9 cellular contexts compared by ENCODE assay signal in genomic region chr2:42089340-42089925, GRCh38. TPM values are rescaled to one million over a fixed set of nuclear protein-coding genes. Genes with fewer than 3 reads are reported as not detected.
DNase-seq lines count a peak whose midpoint lies in the region; ATAC-seq and TF ChIP-seq lines count a peak whose summit lies in the region.
"Had no signal": no experiment of that assay in that cellular context is flagged by ENCODE, and none has a peak within 500 bp of the region (broad histone marks: within the 10 kb centered on the region; RNA-seq: fewer than 3 reads in every experiment).

No MANE protein-coding gene starts in this region.

- ATAC-seq in GM19035 (IDR thresholded peaks at IDR 0.05; ENCODE audit: unreplicated experiment) (peak; percentile 74), HG03135 (IDR thresholded peaks at IDR 0.05; ENCODE audit: unreplicated experiment) (peak; percentile 70), PC-3 (peak; percentile 12; the same call in 1 of the 2 replicates), left cardiac atrium (peak; percentile 25 to 48), GM21447 (IDR thresholded peaks at IDR 0.05; ENCODE audit: unreplicated experiment) (no peak)

- DNase-seq in AG10803 (ENCODE audit: low read depth), result peak; percentile 21
- DNase-seq in PC-3, result peak; percentile 76
- DNase-seq in activated gamma-delta T cell treated with Interleukin-2 at 50 U/mL for 16 hours, result peak; percentile 51
- peak; percentile 80 for DNase-seq in left cardiac atrium
- DNase-seq in stimulated activated CD4-positive, alpha-beta T cell treated with anti-CD3 and anti-CD28 coated beads, Interleukin-4, amount 100 ng/mL, for 1 hour, result peak; percentile 43

- no peak overlapping the region for H3K9ac ChIP-seq in PC-3 (ENCODE audit: low read length)

- intact Hi-C loops in PC-3 (cut with micrococcal nuclease), result no loop called here
- intact Hi-C loops in left cardiac atrium (cut with DNase I), result loop anchor here in 1 of 2 donors (5.0 kb wide), 2 partner anchors 222 to 237 kb away; no protein-coding TSS in a partner anchor

- POLR2A ChIA-PET in PC-3 (lab: Charles Lee; ENCODE audit: unreplicated experiment), result no interaction called here

- H3K4me1 ChIP-seq in PC-3 (ENCODE audit: insufficient read depth, low read length), result peaks cover 20% of the 10 kb centered on the region

- no peaks in the 10 kb centered on the region for H4K20me1 ChIP-seq in PC-3 (ENCODE audit: low read length)

- H3F3A ChIP-seq in PC-3 (ENCODE audit: low read length, unreplicated experiment), result no peaks in the 10 kb centered on the region

- CTCF ChIA-PET in PC-3 (lab: Charles Lee), result no interaction called here

- H3K4me3 ChIP-seq in AG10803 (ENCODE audit: low read length) (no peak overlapping the region), PC-3 (ENCODE audit: low read length) (no peak overlapping the region)

- TF ChIP-seq CTCF in AG10803 (conservative IDR thresholded peaks at IDR 0.05; ENCODE audit: low read length), result peak; percentile 34; the same call in 1 of the 2 replicates
- peak; percentile 79 for TF ChIP-seq CTCF in PC-3 (conservative IDR thresholded peaks at IDR 0.05; ENCODE audit: low read depth, low read length)

- 0 out of 2 replicates have a peak overlapping the region, but pooled peaks have one; percentile 15 for H2AFZ ChIP-seq in PC-3 (ENCODE audit: low read length)

- no peaks in the 10 kb centered on the region for H3K27me3 ChIP-seq in PC-3 (ENCODE audit: low read length)

- H3K27ac ChIP-seq in PC-3 (ENCODE audit: low read length), result no peak overlapping the region

- H3K9me2 ChIP-seq in PC-3 (replicated peaks; ENCODE audit: low read length), result no peaks in the 10 kb centered on the region

- no peaks in the 10 kb centered on the region for H3K79me2 ChIP-seq in PC-3 (ENCODE audit: low read length)

- no peak overlapping the region for H3K4me2 ChIP-seq in PC-3 (ENCODE audit: low read length)

- BruUV-seq in PC-3 (replicated peaks; lab: Mats Ljungman, UMichigan), result no TSS peak

- no peaks in the 10 kb centered on the region for H3K9me3 ChIP-seq in PC-3 (ENCODE audit: low read length)

- H3K36me3 ChIP-seq in PC-3 (ENCODE audit: low read depth, low read length), result no peaks in the 10 kb centered on the region

RNA-seq across cellular contexts. Expression of gene PKDCC, which starts 41.6 kb away (rescaled TPM):
- 1.9 and 2.1 TPM in 2 replicates for total RNA-seq in PC-3 (2014; rRNA removed)
- 100 to 1,000 TPM; 138 to 209 TPM for total RNA-seq in left cardiac atrium
- total RNA-seq: mononuclear cell had no signal

Comparison
In these comparisons a context has a peak if more than half of its experiments do, and no peak if none do; other contexts are left out.
1. DNase-seq: peak in every context shown above with its lines; median percentile 80 in left cardiac atrium; 76 in PC-3; 51 in activated gamma-delta T cell treated with Interleukin-2 at 50 U/mL for 16 hours; 43 in stimulated activated CD4-positive, alpha-beta T cell treated with anti-CD3 and anti-CD28 coated beads, Interleukin-4, amount 100 ng/mL, for 1 hour; 21 in AG10803.
2. RNA of gene PKDCC, which starts 41.6 kb away (total RNA-seq): 138 to 209 TPM in left cardiac atrium; 1.9 to 2.1 TPM in PC-3; every median in the first group is over 10 times any median in the second.